35 cellular contexts compared by ENCODE assay signal in genomic region chr22:30519842-30520425, GRCh38. TPM values are rescaled to one million over a fixed set of nuclear protein-coding genes. Genes with fewer than 3 reads are reported as not detected.
"Had no signal": no experiment of that assay in that cellular context is flagged by ENCODE, and none has a peak within 500 bp of the region (broad histone marks: within the 10 kb centered on the region; RNA-seq: fewer than 3 reads in every experiment).

No MANE protein-coding gene starts in this region.

- ATAC-seq: activated CD4-positive, alpha-beta T cell treated with anti-CD3 and anti-CD28 coated beads for 36 hours; activated CD4-positive, CD25-positive, alpha-beta regulatory T cell treated with anti-CD3 and anti-CD28 coated beads, Interleukin-2, amount 50 U/mL, for 24 hours; activated CD8-positive, alpha-beta memory T cell treated with anti-CD3 and anti-CD28 coated beads, Interleukin-2, amount 10 ng/mL, durations not matched to agents 7 days and 5 days; activated CD8-positive, alpha-beta T cell treated with anti-CD3 and anti-CD28 coated beads, Interleukin-2, amount 10 ng/mL, durations not matched to agents 7 days and 5 days; activated naive CD8-positive, alpha-beta T cell treated with anti-CD3 and anti-CD28 coated beads, Interleukin-2, amount 50 U/mL, for 24 hours; WTC11 had no signal

- H3K27me3 ChIP-seq: ascending aorta, cardiac muscle cell had no signal

- H3K36me3 ChIP-seq: ascending aorta, cardiac muscle cell had no signal

- DNase-seq: activated CD4-positive, alpha-beta memory T cell treated with anti-CD3 and anti-CD28 coated beads, Interleukin-2, amount 10 ng/mL, durations not matched to agents 7 days and 5 days; activated CD4-positive, alpha-beta T cell treated with anti-CD3 and anti-CD28 coated beads for 1 hour; activated CD4-positive, alpha-beta T cell treated with anti-CD3 and anti-CD28 coated beads for 36 hours; activated CD4-positive, alpha-beta T cell treated with anti-CD3 and anti-CD28 coated beads for 48 hours; activated CD4-positive, alpha-beta T cell treated with anti-CD3 and anti-CD28 coated beads, Interleukin-2, amount 10 ng/mL, durations not matched to agents 7 days and 5 days; activated CD4-positive, alpha-beta T cell treated with anti-CD3 and anti-CD28 coated beads, Interleukin-2, amount 50 U/mL, for 48 hours; activated CD4-positive, CD25-positive, alpha-beta regulatory T cell; activated CD8-positive, alpha-beta memory T cell treated with anti-CD3 and anti-CD28 coated beads for 24 hours; activated CD8-positive, alpha-beta memory T cell treated with anti-CD3 and anti-CD28 coated beads, Interleukin-2, amount 10 ng/mL, durations not matched to agents 7 days and 5 days; activated CD8-positive, alpha-beta memory T cell treated with anti-CD3 and anti-CD28 coated beads, Interleukin-2, amount 50 U/mL, for 48 hours; activated CD8-positive, alpha-beta T cell treated with anti-CD3 and anti-CD28 coated beads, Interleukin-2, amount 10 ng/mL, durations not matched to agents 7 days and 5 days; activated effector memory CD4-positive, alpha-beta T cell treated with Interleukin-2 at 50 U/mL for 16 hours; activated gamma-delta T cell; activated naive CD4-positive, alpha-beta T cell treated with anti-CD3 and anti-CD28 coated beads, Interleukin-2, amount 10 ng/mL, durations not matched to agents 7 days and 5 days; activated naive CD4-positive, alpha-beta T cell treated with Interleukin-2 at 50 U/mL for 16 hours; activated naive CD8-positive, alpha-beta T cell treated with anti-CD3 and anti-CD28 coated beads, Interleukin-2, amount 10 ng/mL, durations not matched to agents 7 days and 5 days; activated naive CD8-positive, alpha-beta T cell treated with anti-CD3 and anti-CD28 coated beads, Interleukin-2, amount 50 U/mL, for 24 hours; activated T-cell treated with anti-CD3 and anti-CD28 coated beads, Interleukin-2, amount 50 U/mL, for 24 hours; activated T-cell treated with anti-CD3 and anti-CD28 coated beads, Interleukin-2, amount 50 U/mL, for 48 hours; amygdala; anterior cingulate cortex; caudate nucleus; cerebellar nuclear complex; T-helper 2 cell; T-helper 9 cell had no signal

- H3K27ac ChIP-seq: ascending aorta, cardiac muscle cell, VCaP had no signal

- FAIRE-seq: bronchial epithelial cell, TTC549 had no signal

- H3K9me3 ChIP-seq: ascending aorta had no signal

- H3K4me1 ChIP-seq: ascending aorta had no signal

- H3K4me3 ChIP-seq: ascending aorta, cardiac muscle cell had no signal

RNA-seq across cellular contexts. Expression of gene SEC14L4, which starts 14.4 kb away (rescaled TPM):
- total RNA-seq: activated CD4-positive, alpha-beta memory T cell treated with anti-CD3 and anti-CD28 coated beads, Interleukin-2, amount 10 ng/mL, durations not matched to agents 7 days and 5 days; activated CD4-positive, alpha-beta T cell treated with anti-CD3 and anti-CD28 coated beads for 36 hours; activated CD4-positive, alpha-beta T cell treated with anti-CD3 and anti-CD28 coated beads, Interleukin-2, amount 10 ng/mL, durations not matched to agents 7 days and 5 days; activated CD8-positive, alpha-beta memory T cell treated with anti-CD3 and anti-CD28 coated beads, Interleukin-2, amount 10 ng/mL, durations not matched to agents 7 days and 5 days; activated CD8-positive, alpha-beta T cell treated with anti-CD3 and anti-CD28 coated beads, Interleukin-2, amount 10 ng/mL, durations not matched to agents 7 days and 5 days; activated naive CD8-positive, alpha-beta T cell treated with anti-CD3 and anti-CD28 coated beads, Interleukin-2, amount 10 ng/mL, durations not matched to agents 7 days and 5 days; activated T-helper 2 cell treated with anti-CD3 and anti-CD28 coated beads, Interferon-gamma antibody, Interleukin-2, Interleukin-4, amounts not matched to agents 10 μg/mL and 5 μg/mL and 100 μg/mL, durations not matched to agents 14 hours and 24 hours and 36 hours; ascending aorta; bronchial epithelial cell; chondrocyte had no signal

RNA-seq across cellular contexts. Expression of gene SEC14L6, which starts 26.6 kb away (rescaled TPM):
- total RNA-seq: activated CD4-positive, alpha-beta memory T cell treated with anti-CD3 and anti-CD28 coated beads, Interleukin-2, amount 10 ng/mL, durations not matched to agents 7 days and 5 days; activated CD4-positive, alpha-beta T cell treated with anti-CD3 and anti-CD28 coated beads for 36 hours; activated CD4-positive, alpha-beta T cell treated with anti-CD3 and anti-CD28 coated beads, Interleukin-2, amount 10 ng/mL, durations not matched to agents 7 days and 5 days; activated CD8-positive, alpha-beta T cell treated with anti-CD3 and anti-CD28 coated beads, Interleukin-2, amount 10 ng/mL, durations not matched to agents 7 days and 5 days; activated T-helper 2 cell treated with anti-CD3 and anti-CD28 coated beads, Interferon-gamma antibody, Interleukin-2, Interleukin-4, amounts not matched to agents 10 μg/mL and 5 μg/mL and 100 μg/mL, durations not matched to agents 14 hours and 24 hours and 36 hours; ascending aorta; bronchial epithelial cell had no signal

RNA-seq across cellular contexts. Expression of gene SEC14L3, which starts 48.1 kb away (rescaled TPM):
- total RNA-seq: activated CD4-positive, alpha-beta T cell treated with anti-CD3 and anti-CD28 coated beads for 36 hours; activated CD4-positive, alpha-beta T cell treated with anti-CD3 and anti-CD28 coated beads, Interleukin-2, amount 10 ng/mL, durations not matched to agents 7 days and 5 days; activated CD8-positive, alpha-beta memory T cell treated with anti-CD3 and anti-CD28 coated beads, Interleukin-2, amount 10 ng/mL, durations not matched to agents 7 days and 5 days; activated CD8-positive, alpha-beta T cell treated with anti-CD3 and anti-CD28 coated beads, Interleukin-2, amount 10 ng/mL, durations not matched to agents 7 days and 5 days; activated naive CD8-positive, alpha-beta T cell treated with anti-CD3 and anti-CD28 coated beads, Interleukin-2, amount 10 ng/mL, durations not matched to agents 7 days and 5 days; activated T-helper 2 cell treated with anti-CD3 and anti-CD28 coated beads, Interferon-gamma antibody, Interleukin-2, Interleukin-4, amounts not matched to agents 10 μg/mL and 5 μg/mL and 100 μg/mL, durations not matched to agents 14 hours and 24 hours and 36 hours; ascending aorta; bronchial epithelial cell; cardiac muscle cell; chondrocyte; WTC11 had no signal
- polyA plus RNA-seq: adipose tissue, cardiac muscle cell had no signal

RNA-seq across cellular contexts. Expression of gene GAL3ST1, which starts 54.5 kb away (rescaled TPM):
- total RNA-seq: activated CD4-positive, alpha-beta memory T cell treated with anti-CD3 and anti-CD28 coated beads, Interleukin-2, amount 10 ng/mL, durations not matched to agents 7 days and 5 days; activated CD4-positive, alpha-beta T cell treated with anti-CD3 and anti-CD28 coated beads for 36 hours; activated CD4-positive, alpha-beta T cell treated with anti-CD3 and anti-CD28 coated beads, Interleukin-2, amount 10 ng/mL, durations not matched to agents 7 days and 5 days; activated CD8-positive, alpha-beta memory T cell treated with anti-CD3 and anti-CD28 coated beads, Interleukin-2, amount 10 ng/mL, durations not matched to agents 7 days and 5 days; activated CD8-positive, alpha-beta T cell treated with anti-CD3 and anti-CD28 coated beads, Interleukin-2, amount 10 ng/mL, durations not matched to agents 7 days and 5 days; activated T-helper 2 cell treated with anti-CD3 and anti-CD28 coated beads, Interferon-gamma antibody, Interleukin-2, Interleukin-4, amounts not matched to agents 10 μg/mL and 5 μg/mL and 100 μg/mL, durations not matched to agents 14 hours and 24 hours and 36 hours; ascending aorta had no signal
